Comparison of ENCODE assay signal across 33 cellular contexts in the genomic region with DNA sequence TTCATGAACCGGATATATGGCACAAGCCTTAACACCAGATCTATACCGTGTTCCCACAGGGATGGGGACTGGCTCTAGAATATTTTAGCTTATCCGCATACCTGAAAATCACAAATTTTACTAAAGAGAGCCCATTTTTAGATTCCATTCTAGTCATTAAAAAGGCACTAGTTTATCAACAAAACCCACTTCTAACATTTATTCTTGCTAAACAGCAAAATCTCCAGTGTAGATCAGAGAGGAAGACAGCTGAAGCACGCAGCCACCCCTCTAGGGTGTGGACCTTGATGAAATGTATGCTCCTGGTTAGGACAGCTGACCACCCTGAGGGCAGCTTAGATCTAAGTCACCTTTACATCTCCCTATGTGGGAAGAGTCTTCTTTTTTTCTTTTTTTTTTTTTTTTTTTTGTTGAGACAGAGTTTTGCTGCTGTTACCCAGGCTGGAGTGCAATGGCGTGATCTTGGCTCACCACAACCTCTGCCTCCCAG.
DNase-seq lines count a peak whose midpoint lies in the region; ATAC-seq and TF ChIP-seq lines count a peak whose summit lies in the region.
"Had no signal": no experiment of that assay in that cellular context is flagged by ENCODE, and none has a peak within 500 bp of the region (broad histone marks: within the 10 kb centered on the region; RNA-seq: fewer than 3 reads in every experiment).

No MANE protein-coding gene starts in this region.

- H4K8ac ChIP-seq in trophoblast cell (ENCODE audit: low read depth, low read length), result no peak overlapping the region

- TF ChIP-seq CTCF in sigmoid colon (IDR thresholded peaks at IDR 0.05) (no peak), type B pancreatic cell (conservative IDR thresholded peaks at IDR 0.05) (no peak)

- H3K36me3 ChIP-seq in trophoblast cell (ENCODE audit: control insufficient read depth in 1 of 2, insufficient read depth in 2 of 2, low read length in 2 of 2), result no peaks in the 10 kb centered on the region
- no peaks in the 10 kb centered on the region for H3K36me3 ChIP-seq in sigmoid colon
- H3K36me3 ChIP-seq: BE2C, BLaER1 had no signal

- H3K9ac ChIP-seq in trophoblast cell (ENCODE audit: low read length), result no peak overlapping the region
- H3K9ac ChIP-seq: BLaER1; BLaER1 treated with 17β-estradiol and CSF1 and Interleukin-3, amounts not matched to agents 10 nM and 100 nM had no signal

- no peak overlapping the region for H2BK12ac ChIP-seq in trophoblast cell (ENCODE audit: low read length)

- peak overlapping the region; percentile 40 for H3K27ac Mint-ChIP-seq in type B pancreatic cell
- H3K27ac Mint-ChIP-seq: B cell; CD14-positive monocyte; CD4-positive, alpha-beta memory T cell; CD4-positive, alpha-beta T cell; CD4-positive, CD25-positive, alpha-beta regulatory T cell; CD8-positive, alpha-beta T cell had no signal

- no peak overlapping the region for H2AK5ac ChIP-seq in trophoblast cell (ENCODE audit: low read length)

- H4K12ac ChIP-seq in trophoblast cell (ENCODE audit: low read depth, low read length), result no peak overlapping the region

- H3K27me3 ChIP-seq in trophoblast cell (ENCODE audit: insufficient read depth, low read length) (no peaks in the 10 kb centered on the region), sigmoid colon (no peaks in the 10 kb centered on the region)
- H3K27me3 ChIP-seq: BE2C; BLaER1; BLaER1 treated with 17β-estradiol and CSF1 and Interleukin-3, amounts not matched to agents 10 nM and 100 nM had no signal

- H3K9me3 Mint-ChIP-seq in type B pancreatic cell, result no peaks in the 10 kb centered on the region
- H3K9me3 Mint-ChIP-seq: CD4-positive, alpha-beta T cell had no signal

- H3K4me1 Mint-ChIP-seq in type B pancreatic cell (ENCODE audit: unreplicated experiment), result no peaks in the 10 kb centered on the region
- H3K4me1 Mint-ChIP-seq: B cell; CD14-positive monocyte; CD4-positive, alpha-beta memory T cell; CD4-positive, CD25-positive, alpha-beta regulatory T cell had no signal

- ATAC-seq in HG02973 (IDR thresholded peaks at IDR 0.05; ENCODE audit: unreplicated experiment), result no peak
- ATAC-seq: A549; CD8-positive, alpha-beta T cell had no signal

- H3K27ac ChIP-seq in trophoblast cell (ENCODE audit: low read depth, low read length) (no peak overlapping the region), sigmoid colon (no peak overlapping the region)
- H3K27ac ChIP-seq: 22Rv1; A549; BLaER1; BLaER1 treated with 17β-estradiol and CSF1 and Interleukin-3, amounts not matched to agents 10 nM and 100 nM; C4-2B had no signal

- no peaks in the 10 kb centered on the region for H3K27me3 Mint-ChIP-seq in type B pancreatic cell
- H3K27me3 Mint-ChIP-seq: B cell; CD4-positive, alpha-beta memory T cell; CD4-positive, alpha-beta T cell; CD4-positive, CD25-positive, alpha-beta regulatory T cell; CD8-positive, alpha-beta memory T cell had no signal

- no peak overlapping the region for H3K23ac ChIP-seq in trophoblast cell (ENCODE audit: low read length)

- intact Hi-C loops in sigmoid colon (cut with DNase I), result no loop called here

- H2BK120ac ChIP-seq in trophoblast cell (ENCODE audit: insufficient read depth, low read length, poor library complexity), result no peak overlapping the region

- H3K4me3 Mint-ChIP-seq in type B pancreatic cell, result no peak overlapping the region
- H3K4me3 Mint-ChIP-seq: B cell; CD14-positive monocyte; CD4-positive, alpha-beta memory T cell; CD4-positive, alpha-beta T cell; CD4-positive, CD25-positive, alpha-beta regulatory T cell; CD8-positive, alpha-beta memory T cell; CD8-positive, alpha-beta T cell had no signal

- no peak for TF ChIP-seq POLR2A in sigmoid colon (IDR thresholded peaks at IDR 0.05)

- no peak overlapping the region for H4K91ac ChIP-seq in trophoblast cell (ENCODE audit: low read depth, low read length)

- H3K9me3 ChIP-seq in trophoblast cell (ENCODE audit: insufficient read depth, low read depth, low read length) (no peaks in the 10 kb centered on the region), sigmoid colon (peaks cover 0 to 8% (median 1%) of the 10 kb centered on the region in 4 donors)

- H2BK5ac ChIP-seq in trophoblast cell (ENCODE audit: low read depth, low read length, poor library complexity), result no peak overlapping the region

- no peak for TF ChIP-seq EP300 in sigmoid colon (IDR thresholded peaks at IDR 0.05)

- H3K4me1 ChIP-seq in trophoblast cell (ENCODE audit: control insufficient read depth in 1 of 2, insufficient read depth in 2 of 2, low read length in 2 of 2), result peaks cover 0 to 3% of the 10 kb centered on the region in 2 experiments
- H3K4me1 ChIP-seq in sigmoid colon, result peaks cover 0 to 14% (median 2%) of the 10 kb centered on the region in 4 donors
- H3K4me1 ChIP-seq: BLaER1, Caco-2 had no signal

- H3K79me2 ChIP-seq in trophoblast cell (ENCODE audit: control insufficient read depth, insufficient read depth, low read length, poor library complexity), result no peaks in the 10 kb centered on the region

- H3K14ac ChIP-seq in trophoblast cell (ENCODE audit: low read length), result no peak overlapping the region

- no peak overlapping the region for H3K4me2 ChIP-seq in trophoblast cell (ENCODE audit: low read length)
- H3K4me2 ChIP-seq: A549; BLaER1; BLaER1 treated with 17β-estradiol and CSF1 and Interleukin-3, amounts not matched to agents 10 nM and 100 nM had no signal

- no peaks in the 10 kb centered on the region for H3K36me3 Mint-ChIP-seq in type B pancreatic cell
- H3K36me3 Mint-ChIP-seq: CD14-positive monocyte; CD4-positive, alpha-beta memory T cell; CD8-positive, alpha-beta T cell had no signal

- peak; percentile 97 to 98 for DNase-seq in trophoblast cell
- peak; percentile 7 for DNase-seq in sigmoid colon
- no peak for DNase-seq in type B pancreatic cell (ENCODE audit: extremely low spot score, unreplicated experiment)
- no peak for DNase-seq in NCI-H2029 treated with DMSO at 0.1 percent for 48 hours (lab: John Stamatoyannopoulos, UW)
- no peak for DNase-seq in NCI-H82 (lab: John Stamatoyannopoulos, UW)
- DNase-seq: 8988T; ACHN; AML-193; BE2C; C1 segment of cervical spinal cord; Caco-2; Calu3; CD4-positive, alpha-beta memory T cell; CD4-positive, alpha-beta T cell; CD4-positive, CD25-positive, alpha-beta regulatory T cell; CD8-positive, alpha-beta memory T cell; CD8-positive, alpha-beta T cell; COR-L47; DMS 273 treated with DMSO at 0.1 percent for 48 hours; DMS153; DMS53; DMS79; DMS79 treated with DMSO at 0.1 percent for 48 hours; DND-41; EL had no signal

- H3K18ac ChIP-seq in trophoblast cell (ENCODE audit: low read length), result no peak overlapping the region

- no peaks in the 10 kb centered on the region for H3K79me1 ChIP-seq in trophoblast cell (ENCODE audit: low read length)

- WGBS in trophoblast cell (ENCODE audit: extremely low coverage, insufficient coverage, insufficient read length), result no CpG with 5 or more reads among the region's 5 CpGs
- WGBS in sigmoid colon, 2 donors, result 98 to 99% methylated on average over 5 of the region's 5 CpGs

- H3K4me3 ChIP-seq in trophoblast cell (ENCODE audit: low read depth, low read length) (no peak overlapping the region), sigmoid colon (no peak overlapping the region)
- H3K4me3 ChIP-seq: A549; BLaER1; BLaER1 treated with 17β-estradiol and CSF1 and Interleukin-3, amounts not matched to agents 10 nM and 100 nM had no signal

- H3K4ac ChIP-seq in trophoblast cell (ENCODE audit: low read depth, low read length), result no peak overlapping the region

- H2AFZ ChIP-seq in trophoblast cell (ENCODE audit: insufficient read depth, low read length, poor library complexity), result no peak overlapping the region

Comparison
In these comparisons a context has a peak if more than half of its experiments do, and no peak if none do; other contexts are left out.
1. DNase-seq: peak in trophoblast cell (2 of 2) and sigmoid colon (single experiment); none in type B pancreatic cell (single experiment), NCI-H2029 treated with DMSO at 0.1 percent for 48 hours (single experiment) and NCI-H82 (single experiment).